Comparison of ENCODE assay signal across 10 cellular contexts in genomic region chr16:28063611-28064061, GRCh38. TPM values are rescaled to one million over a fixed set of nuclear protein-coding genes. Genes with fewer than 3 reads are reported as not detected.
DNase-seq lines count a peak whose midpoint lies in the region; TF ChIP-seq lines count a peak whose summit lies in the region.
"Had no signal": no experiment of that assay in that cellular context is flagged by ENCODE, and none has a peak within 500 bp of the region (broad histone marks: within the 10 kb centered on the region; RNA-seq: fewer than 3 reads in every experiment).

GSG1L (minus strand) TSS chr16:28063714; CDS start chr16:28063424, 290 bp downstream.

- no peak for DNase-seq in GM06990 (ENCODE audit: extremely low read depth, insufficient read length)
- DNase-seq in MG63 = no peak
- no peak for DNase-seq in esophagus squamous epithelium (lab: John Stamatoyannopoulos, UW)
- DNase-seq in trophoblast cell = no peak
- no peak for DNase-seq in stimulated activated CD8-positive, alpha-beta memory T cell treated with anti-CD3 and anti-CD28 coated beads, Interleukin-4, amount 100 ng/mL, for 48 hours
- DNase-seq in dedifferentiated amniotic fluid mesenchymal stem cell (ENCODE audit: extremely low spot score) = no peak
- no peak for DNase-seq in SW480 (ENCODE audit: low spot score)
- no peak for DNase-seq in foreskin melanocyte
- DNase-seq: naive thymus-derived CD8-positive, alpha-beta T cell had no signal

- no peaks in the 10 kb centered on the region; the same call in none of the 2 replicates for H3K27me3 ChIP-seq in GM06990 (replicated peaks; ENCODE audit: control insufficient read depth, insufficient read depth, low read length)
- peaks cover 14% of the 10 kb centered on the region for H3K27me3 ChIP-seq in MG63
- peaks cover 9 to 74% (median 12%) of the 10 kb centered on the region in 4 donors for H3K27me3 ChIP-seq in esophagus squamous epithelium
- H3K27me3 ChIP-seq in trophoblast cell (ENCODE audit: insufficient read depth, low read length) = peaks cover 32% of the 10 kb centered on the region

- no peak within 1 kb of the TSS for H2AFZ ChIP-seq in trophoblast cell (ENCODE audit: insufficient read depth, low read length, poor library complexity)

- H3K23ac ChIP-seq in trophoblast cell (ENCODE audit: low read length) = no peak within 1 kb of the TSS

- no peaks in the 10 kb centered on the region for H3K36me3 ChIP-seq in GM06990 (ENCODE audit: control insufficient read depth, insufficient read depth, low read length)
- no peaks in the 10 kb centered on the region for H3K36me3 ChIP-seq in MG63
- H3K36me3 ChIP-seq in esophagus squamous epithelium = no peaks in the 10 kb centered on the region
- no peaks in the 10 kb centered on the region for H3K36me3 ChIP-seq in trophoblast cell (ENCODE audit: control insufficient read depth in 1 of 2, insufficient read depth in 2 of 2, low read length in 2 of 2)

- 0 to 2% methylated on average over 3 to 7 of the region's 50 CpGs for WGBS in esophagus squamous epithelium, 2 donors
- WGBS in trophoblast cell (ENCODE audit: extremely low coverage, insufficient coverage, insufficient read length) = no CpG with 5 or more reads among the region's 50 CpGs

- peak within 1 kb of the TSS; percentile 90 for H3K4me2 ChIP-seq in trophoblast cell (ENCODE audit: low read length)

- H3K79me2 ChIP-seq in trophoblast cell (ENCODE audit: control insufficient read depth, insufficient read depth, low read length, poor library complexity) = no peaks in the 10 kb centered on the region

- TF ChIP-seq CTCF in GM06990 (IDR thresholded peaks at IDR 0.05; ENCODE audit: insufficient read depth, low read length, poor library complexity, severe bottlenecking) (no peak), esophagus squamous epithelium (IDR thresholded peaks at IDR 0.05) (peak in 1 of 6 experiments; percentile 14)

- no peaks in the 10 kb centered on the region for H3K79me1 ChIP-seq in trophoblast cell (ENCODE audit: low read length)

- intact Hi-C loops in esophagus squamous epithelium (cut with DNase I) = loop anchor here (10.0 kb wide), 1 partner anchor 89 kb away; no protein-coding TSS in a partner anchor

- no peak within 1 kb of the TSS for H3K18ac ChIP-seq in trophoblast cell (ENCODE audit: low read length)

- TF ChIP-seq POLR2A in esophagus squamous epithelium (IDR thresholded peaks at IDR 0.05) = no peak

- no peak within 1 kb of the TSS for H2BK12ac ChIP-seq in trophoblast cell (ENCODE audit: low read length)

- no peak within 1 kb of the TSS for H3K27ac ChIP-seq in esophagus squamous epithelium
- no peak within 1 kb of the TSS for H3K27ac ChIP-seq in trophoblast cell (ENCODE audit: low read depth, low read length)

- no peak within 1 kb of the TSS for H4K8ac ChIP-seq in trophoblast cell (ENCODE audit: low read depth, low read length)

- no peak within 1 kb of the TSS for H3K9ac ChIP-seq in trophoblast cell (ENCODE audit: low read length)

- H3K4me3 ChIP-seq in GM06990 (replicated peaks; ENCODE audit: low read depth, low read length) = peak within 1 kb of the TSS; percentile 22; the same call in 1 of the 2 replicates
- peak within 1 kb of the TSS; percentile 37; the same call in 1 of the 2 replicates for H3K4me3 ChIP-seq in MG63
- peak within 1 kb of the TSS; percentile 4 to 56 (median 36) for H3K4me3 ChIP-seq in esophagus squamous epithelium
- peak within 1 kb of the TSS; percentile 60 for H3K4me3 ChIP-seq in trophoblast cell (ENCODE audit: low read depth, low read length)

- no peak within 1 kb of the TSS for H2BK5ac ChIP-seq in trophoblast cell (ENCODE audit: low read depth, low read length, poor library complexity)

- H3K9me3 ChIP-seq in MG63 (no peaks in the 10 kb centered on the region), esophagus squamous epithelium (no peaks in the 10 kb centered on the region), trophoblast cell (ENCODE audit: insufficient read depth, low read depth, low read length) (peaks cover 5% of the 10 kb centered on the region)

- H3K14ac ChIP-seq in trophoblast cell (ENCODE audit: low read length) = no peak within 1 kb of the TSS

- no peak within 1 kb of the TSS for H3K4ac ChIP-seq in trophoblast cell (ENCODE audit: low read depth, low read length)

- H2BK120ac ChIP-seq in trophoblast cell (ENCODE audit: insufficient read depth, low read length, poor library complexity) = no peak within 1 kb of the TSS

- no peak within 1 kb of the TSS for H4K91ac ChIP-seq in trophoblast cell (ENCODE audit: low read depth, low read length)

- no peak within 1 kb of the TSS for H4K12ac ChIP-seq in trophoblast cell (ENCODE audit: low read depth, low read length)

- H3K4me1 ChIP-seq in esophagus squamous epithelium (peaks cover 0 to 17% (median 13%) of the 10 kb centered on the region in 3 donors), trophoblast cell (ENCODE audit: control insufficient read depth in 1 of 2, insufficient read depth in 2 of 2, low read length in 2 of 2) (peaks cover 0 to 3% of the 10 kb centered on the region in 2 experiments)

- H2AK5ac ChIP-seq in trophoblast cell (ENCODE audit: low read length) = no peak within 1 kb of the TSS

RNA-seq across cellular contexts. Expression of gene GSG1L, which starts in this region (rescaled TPM):
- 0.91 and 7.3 TPM in 2 replicates for total RNA-seq in MG63 (2014; rRNA removed; shearing (Covaris generic); ENCODE audit: low replicate concordance)
- under 1 TPM in 2 of 4 donors, not detected in 2; under 0.01 to 0.21 TPM for total RNA-seq in esophagus squamous epithelium
- 0.01 and 0.03 TPM in 2 replicates for polyA plus RNA-seq in trophoblast cell (2013)
- total RNA-seq: epithelial cell of proximal tubule; naive thymus-derived CD8-positive, alpha-beta T cell had no signal
- polyA plus RNA-seq: naive thymus-derived CD8-positive, alpha-beta T cell had no signal
